In genomic region chr4:74159397-74159709, GRCh38 we compare ENCODE assay signal across 9 cellular contexts. TPM values are rescaled to one million over a fixed set of nuclear protein-coding genes. Genes with fewer than 3 reads are reported as not detected.
DNase-seq lines count a peak whose midpoint lies in the region; FAIRE-seq and TF ChIP-seq lines count a peak whose summit lies in the region.
"Had no signal": no experiment of that assay in that cellular context is flagged by ENCODE, and none has a peak within 500 bp of the region (broad histone marks: within the 10 kb centered on the region; RNA-seq: fewer than 3 reads in every experiment).

No MANE protein-coding gene starts in this region.

- H3K27me3 ChIP-seq in endothelial cell of umbilical vein (ENCODE audit: control insufficient read depth in 2 of 2, insufficient read depth in 2 of 2, low read length in 2 of 2): no peaks in the 10 kb centered on the region
- H3K27me3 ChIP-seq in sigmoid colon: no peaks in the 10 kb centered on the region

- H3K36me3 ChIP-seq in OCI-LY7 (ENCODE audit: insufficient read depth, low read length): peaks cover 39% of the 10 kb centered on the region
- H3K36me3 ChIP-seq in endothelial cell of umbilical vein (ENCODE audit: control insufficient read depth in 2 of 2, extremely low read depth in 1 of 2, insufficient read depth in 2 of 2, low read length in 2 of 2): peaks cover 0 to 4% of the 10 kb centered on the region in 2 experiments
- H3K36me3 ChIP-seq in sigmoid colon: peaks cover 0 to 8% (median 0%) of the 10 kb centered on the region in 4 donors

- TF ChIP-seq POLR2A in endothelial cell of umbilical vein (IDR thresholded peaks at IDR 0.05; ENCODE audit: low read depth, low read length) (no peak), sigmoid colon (IDR thresholded peaks at IDR 0.05) (no peak)

- 20 to 73% methylated on average over 1 of the region's 1 CpG for WGBS in sigmoid colon, 2 donors

- DNase-seq in GM12865 (ENCODE audit: low read depth) (no peak), OCI-LY7 (ENCODE audit: low spot score) (no peak), endothelial cell of umbilical vein (ENCODE audit: low read depth, low spot score) (no peak), sigmoid colon (no peak), NCI-H524 treated with DMSO at 0.1 percent for 48 hours (lab: John Stamatoyannopoulos, UW) (no peak), activated gamma-delta T cell (lab: John Stamatoyannopoulos, UW) (no peak), NCI-H82 treated with DMSO at 0.1 percent for 48 hours (lab: John Stamatoyannopoulos, UW; ENCODE audit: unreplicated experiment) (no peak)
- DNase-seq: effector memory CD4-positive, alpha-beta T cell; nucleus accumbens had no signal

- intact Hi-C loops in OCI-LY7 (cut with micrococcal nuclease; ENCODE audit: unreplicated experiment) (loop anchor here (10.0 kb wide), 1 partner anchor 575 kb away; no protein-coding TSS in a partner anchor), endothelial cell of umbilical vein (cut with micrococcal nuclease) (loop anchor here (2.0 kb wide), 1 partner anchor 69 kb away; no protein-coding TSS in a partner anchor), sigmoid colon (cut with DNase I) (loop anchor here (5.0 kb wide), 1 partner anchor 1353 kb away; the partner anchor contains the start of genes RCHY1 and THAP6)

- H3K4me1 ChIP-seq in OCI-LY7 (ENCODE audit: insufficient read depth, low read length, poor library complexity, severe bottlenecking) (peaks cover 14% of the 10 kb centered on the region), endothelial cell of umbilical vein (ENCODE audit: control insufficient read depth, extremely low read depth, insufficient read depth, low read length) (peaks cover 29% of the 10 kb centered on the region), sigmoid colon (peaks cover 0 to 32% (median 27%) of the 10 kb centered on the region in 4 donors)

- H3K79me2 ChIP-seq in OCI-LY7 (ENCODE audit: insufficient read depth, low read depth, low read length) (peaks cover 43% of the 10 kb centered on the region), endothelial cell of umbilical vein (ENCODE audit: control insufficient read depth, insufficient read depth, low read length) (peaks cover 36% of the 10 kb centered on the region)

- 0 out of 2 replicates have a peak, but pooled peaks cover 5% of the 10 kb centered on the region for H4K20me1 ChIP-seq in OCI-LY7 (ENCODE audit: insufficient read depth, low read length)
- no peaks in the 10 kb centered on the region for H4K20me1 ChIP-seq in endothelial cell of umbilical vein (replicated peaks; ENCODE audit: control insufficient read depth, extremely low read depth, insufficient read depth, low read length)

- no TSS peak for BruUV-seq in OCI-LY7 (replicated peaks; lab: Mats Ljungman, UMichigan)
- BruUV-seq in endothelial cell of umbilical vein (replicated peaks; lab: Mats Ljungman, UMichigan): no TSS peak

- FAIRE-seq in endothelial cell of umbilical vein (lab: Jason Lieb, UNC): no peak

- no peak for TF ChIP-seq CTCF in GM12865 (IDR thresholded peaks at IDR 0.05; ENCODE audit: insufficient read depth, low read depth, low read length, missing control alignments)
- TF ChIP-seq CTCF in OCI-LY7 (conservative IDR thresholded peaks at IDR 0.05; ENCODE audit: low read length): no peak
- no peak for TF ChIP-seq CTCF in endothelial cell of umbilical vein (IDR thresholded peaks at IDR 0.05; ENCODE audit: extremely low read depth in 1 of 2, insufficient read depth in 1 of 2, low read depth in 1 of 2, low read length in 2 of 2)
- no peak for TF ChIP-seq CTCF in sigmoid colon (IDR thresholded peaks at IDR 0.05)

- H3K4me3 ChIP-seq in GM12865 (ENCODE audit: low read depth, low read length) (peak overlapping the region; percentile 95), OCI-LY7 (ENCODE audit: low read depth, low read length, poor library complexity, severe bottlenecking) (peak overlapping the region; percentile 85), endothelial cell of umbilical vein (replicated peaks in 1 of 3; ENCODE audit: insufficient read depth in 1 of 3, low read depth in 1 of 3, low read length in 3 of 3) (peak overlapping the region; percentile 73 to 97 (median 76)), sigmoid colon (no peak overlapping the region)

- CTCF ChIA-PET in OCI-LY7 (lab: Charles Lee; ENCODE audit: unreplicated experiment) (no interaction called here), endothelial cell of umbilical vein (lab: Charles Lee) (interaction anchor here (0.6 to 0.9 kb wide), 2 partner anchors 29 to 69 kb away, joined by 5 read pairs; no protein-coding TSS in a partner anchor)

- H3K9me2 ChIP-seq in OCI-LY7 (ENCODE audit: insufficient read depth, low read length): no peaks in the 10 kb centered on the region

- H3K4me2 ChIP-seq in OCI-LY7 (ENCODE audit: low read length) (peak overlapping the region; percentile 99), endothelial cell of umbilical vein (ENCODE audit: insufficient read depth, low read length) (peak overlapping the region; percentile 99)

- H3K9me3 ChIP-seq in OCI-LY7 (ENCODE audit: low read length): no peaks in the 10 kb centered on the region
- no peaks in the 10 kb centered on the region for H3K9me3 ChIP-seq in endothelial cell of umbilical vein (replicated peaks; ENCODE audit: control insufficient read depth, insufficient read depth, low read length)
- no peaks in the 10 kb centered on the region for H3K9me3 ChIP-seq in sigmoid colon

- no peak for TF ChIP-seq EP300 in sigmoid colon (IDR thresholded peaks at IDR 0.05)

- H3K27ac ChIP-seq in OCI-LY7 (ENCODE audit: low read depth, low read length, poor library complexity, severe bottlenecking) (no peak overlapping the region), endothelial cell of umbilical vein (ENCODE audit: insufficient read depth, low read depth, low read length) (peak overlapping the region; percentile 90), sigmoid colon (peak overlapping the region; percentile 85 to 94 (median 91))

- H3K9me1 ChIP-seq in endothelial cell of umbilical vein (replicated peaks; ENCODE audit: control insufficient read depth, extremely low read depth, insufficient read depth, low read length): no peaks in the 10 kb centered on the region

- peak overlapping the region; percentile 92 for H3K9ac ChIP-seq in endothelial cell of umbilical vein (replicated peaks; ENCODE audit: extremely low read depth, insufficient read depth, low read length)

- peak overlapping the region; percentile 99; the same call in 1 of the 2 replicates for H2AFZ ChIP-seq in OCI-LY7 (ENCODE audit: low read length)
- no peak overlapping the region for H2AFZ ChIP-seq in endothelial cell of umbilical vein (ENCODE audit: low read depth, low read length)

- dilution Hi-C loops in endothelial cell of umbilical vein (cut with MboI; ENCODE audit: extremely low pct_ligation_motif_present, low sequenced_read_pairs): no loop called here

- POLR2A ChIA-PET in OCI-LY7 (lab: Charles Lee) (interaction anchor here (1.6 kb wide), 1 partner anchor 19 kb away, joined by 4 read pairs; no protein-coding TSS in a partner anchor), endothelial cell of umbilical vein (lab: Charles Lee) (no interaction called here)

TF ChIP-seq in endothelial cell of umbilical vein, 7 proteins besides CTCF, POLR2A, EP300 and RAD21:
- TF ChIP-seq FOS (IDR thresholded peaks at IDR 0.05; ENCODE audit: borderline replicate concordance, insufficient read depth, low read length) (no peak), GATA2 (IDR thresholded peaks at IDR 0.05; ENCODE audit: insufficient read depth, insufficient read length, low read depth, low read length) (no peak), MAX (IDR thresholded peaks at IDR 0.05; ENCODE audit: insufficient read depth, insufficient read length) (no peak), JUN (IDR thresholded peaks at IDR 0.05; ENCODE audit: borderline replicate concordance, insufficient read depth, insufficient read length, low read depth) (no peak), POLR2AphosphoS5 (IDR thresholded peaks at IDR 0.05; ENCODE audit: insufficient read depth, low read depth, low read length) (no peak), EZH2 (IDR thresholded peaks at IDR 0.05; ENCODE audit: borderline replicate concordance, low read depth, low read length, severe bottlenecking) (no peak), MYC (IDR thresholded peaks at IDR 0.05; ENCODE audit: low read depth, low read length) (no peak)
TF ChIP-seq in endothelial cell of umbilical vein: peak in this region for 0.

RNA-seq across cellular contexts. Expression of gene MTHFD2L, which starts 1.4 kb away (rescaled TPM):
- total RNA-seq in OCI-LY7 (2014; rRNA removed; shearing (Covaris generic)): 18.5 and 18.9 TPM in 2 replicates
- total RNA-seq in OCI-LY7 (2022): 18.7 and 18.8 TPM in 2 replicates
- 12.4 and 15.2 TPM in 2 replicates for total RNA-seq in endothelial cell of umbilical vein
- polyA plus RNA-seq in endothelial cell of umbilical vein: 4.4 and 6.9 TPM in 2 replicates
- polyA plus RNA-seq in endothelial cell of umbilical vein (2011; cell fraction: cytosol; rRNA removed): 5.7 and 5.8 TPM in 2 replicates
- polyA plus RNA-seq in endothelial cell of umbilical vein (2011; cell fraction: nucleus; rRNA removed): 10.9 and 17.7 TPM in 2 replicates
- polyA plus RNA-seq in endothelial cell of umbilical vein (2012): 5.8 and 9.6 TPM in 2 replicates
- 10.8 and 12.9 TPM in 2 replicates for polyA minus RNA-seq in endothelial cell of umbilical vein
- 9.7 TPM for polyA minus RNA-seq in endothelial cell of umbilical vein (2011; cell fraction: cytosol; rRNA and poly(A)+ RNA removed)
- 40.7 and 49.2 TPM in 2 replicates for polyA minus RNA-seq in endothelial cell of umbilical vein (2011; cell fraction: nucleus; rRNA and poly(A)+ RNA removed)
- total RNA-seq in sigmoid colon: 10 to 100 TPM; 13.8 to 27.1 (median 22.9) TPM
- polyA plus RNA-seq in sigmoid colon: 10 to 100 TPM in 1 of 3 donors, 1 to 10 TPM in 2; 6.8 to 16.2 (median 9.7) TPM

Comparison
In these comparisons a context has a peak if more than half of its experiments do, and no peak if none do; other contexts are left out.
1. H3K4me3 ChIP-seq: peak in GM12865 (single experiment), OCI-LY7 (single experiment) and endothelial cell of umbilical vein (3 of 3); none in sigmoid colon (0 of 4).